In genomic region chr13:67096418-67096817, GRCh38 we compare ENCODE assay signal across 15 cellular contexts.
DNase-seq lines count a peak whose midpoint lies in the region; ATAC-seq, FAIRE-seq and TF ChIP-seq lines count a peak whose summit lies in the region.
"Had no signal": no experiment of that assay in that cellular context is flagged by ENCODE, and none has a peak within 500 bp of the region (broad histone marks: within the 10 kb centered on the region; RNA-seq: fewer than 3 reads in every experiment).

No MANE protein-coding gene starts in this region.

- H3K9me3 Mint-ChIP-seq in HFFc6 (no peaks in the 10 kb centered on the region), astrocyte (ENCODE audit: unreplicated experiment) (no peaks in the 10 kb centered on the region)
- peaks cover 0 to 2% (median 0%) of the 10 kb centered on the region in 8 donors for H3K9me3 Mint-ChIP-seq in CD4-positive, alpha-beta memory T cell
- H3K9me3 Mint-ChIP-seq: CD4-positive, alpha-beta T cell; H9 had no signal

- H3K4me3 ChIP-seq in astrocyte (ENCODE audit: insufficient read depth, low read depth, low read length), result no peak overlapping the region
- no peak overlapping the region for H3K4me3 ChIP-seq in CD4-positive, alpha-beta memory T cell (ENCODE audit: low read length in 2 of 2)

- ATAC-seq in GM21576 (IDR thresholded peaks at IDR 0.05; ENCODE audit: unreplicated experiment), result no peak

- TF ChIP-seq CTCF in HFFc6 (IDR thresholded peaks at IDR 0.05) (no peak), astrocyte (IDR thresholded peaks at IDR 0.05; ENCODE audit: insufficient read depth, low read depth, low read length) (no peak)

- no peaks in the 10 kb centered on the region for H3K36me3 ChIP-seq in astrocyte (ENCODE audit: insufficient read depth, low read length)
- H3K36me3 ChIP-seq in CD4-positive, alpha-beta memory T cell (ENCODE audit: insufficient read depth, low read length), result no peaks in the 10 kb centered on the region

- H4K20me1 ChIP-seq in astrocyte (ENCODE audit: insufficient read depth, low read length), result no peaks in the 10 kb centered on the region

- H3K79me2 ChIP-seq in astrocyte (ENCODE audit: insufficient read depth, low read length), result no peaks in the 10 kb centered on the region

- no peaks in the 10 kb centered on the region for H3K27me3 Mint-ChIP-seq in HFFc6 (ENCODE audit: insufficient read depth)
- H3K27me3 Mint-ChIP-seq in astrocyte (ENCODE audit: low read depth, unreplicated experiment), result no peaks in the 10 kb centered on the region
- no peaks in the 10 kb centered on the region for H3K27me3 Mint-ChIP-seq in CD4-positive, alpha-beta memory T cell
- H3K27me3 Mint-ChIP-seq: CD4-positive, alpha-beta T cell had no signal

- no peak overlapping the region for H3K27ac Mint-ChIP-seq in HFFc6
- H3K27ac Mint-ChIP-seq in astrocyte (ENCODE audit: unreplicated experiment), result peak overlapping the region; percentile 72
- H3K27ac Mint-ChIP-seq in CD4-positive, alpha-beta memory T cell, result no peak overlapping the region
- H3K27ac Mint-ChIP-seq: CD4-positive, alpha-beta T cell; H9 had no signal

- no peaks in the 10 kb centered on the region for H3K4me1 ChIP-seq in astrocyte (ENCODE audit: insufficient read depth, low read length)
- H3K4me1 ChIP-seq in CD4-positive, alpha-beta memory T cell (ENCODE audit: insufficient read depth, low read length), result no peaks in the 10 kb centered on the region

- no peak overlapping the region for H3K4me2 ChIP-seq in astrocyte (ENCODE audit: low read length)

- CTCF ChIA-PET in CD4-positive, alpha-beta memory T cell (lab: Charles Lee; ENCODE audit: partially characterized antibody), result no interaction called here

- no peak overlapping the region for H3K27ac ChIP-seq in astrocyte (ENCODE audit: low read depth, low read length)
- H3K27ac ChIP-seq in substantia nigra (ENCODE audit: low read depth, low read length, poor library complexity, severe bottlenecking), result peak overlapping the region; percentile 28
- H3K27ac ChIP-seq in CD4-positive, alpha-beta memory T cell (ENCODE audit: low read depth, low read length), result no peak overlapping the region
- H3K27ac ChIP-seq: C4-2B, HL-60 had no signal

- no peak overlapping the region for H2AFZ ChIP-seq in astrocyte (ENCODE audit: low read depth, low read length)

- no peaks in the 10 kb centered on the region for H3K36me3 Mint-ChIP-seq in HFFc6 (ENCODE audit: low read depth)
- no peaks in the 10 kb centered on the region for H3K36me3 Mint-ChIP-seq in astrocyte (ENCODE audit: low read depth, unreplicated experiment)
- H3K36me3 Mint-ChIP-seq in CD4-positive, alpha-beta memory T cell, result no peaks in the 10 kb centered on the region

- H3K4me3 Mint-ChIP-seq in HFFc6 (peak overlapping the region; percentile 25; the same call in 1 of the 2 replicates), astrocyte (ENCODE audit: unreplicated experiment) (no peak overlapping the region)
- no peak overlapping the region for H3K4me3 Mint-ChIP-seq in CD4-positive, alpha-beta memory T cell
- H3K4me3 Mint-ChIP-seq: CD4-positive, alpha-beta T cell; H9 had no signal

- H3K4me1 Mint-ChIP-seq in HFFc6 (ENCODE audit: low read depth) (peaks cover 19% of the 10 kb centered on the region), astrocyte (ENCODE audit: low read depth, unreplicated experiment) (peaks cover 27% of the 10 kb centered on the region)
- no peaks in the 10 kb centered on the region for H3K4me1 Mint-ChIP-seq in CD4-positive, alpha-beta memory T cell

- H3K27me3 ChIP-seq in astrocyte (ENCODE audit: insufficient read depth, low read length), result no peaks in the 10 kb centered on the region
- H3K27me3 ChIP-seq in CD4-positive, alpha-beta memory T cell (ENCODE audit: insufficient read depth, low read length), result no peaks in the 10 kb centered on the region

- H3K9me3 ChIP-seq in astrocyte (ENCODE audit: insufficient read depth, low read depth, low read length), result no peaks in the 10 kb centered on the region
- H3K9me3 ChIP-seq in CD4-positive, alpha-beta memory T cell (ENCODE audit: control insufficient read depth in 1 of 2, low read length in 2 of 2), result no peaks in the 10 kb centered on the region

- no peak overlapping the region for H3K9ac ChIP-seq in astrocyte (ENCODE audit: low read length)

- intact Hi-C loops in CD4-positive, alpha-beta memory T cell (cut with micrococcal nuclease), result no loop called here

- POLR2A ChIA-PET in CD4-positive, alpha-beta memory T cell (lab: Charles Lee; ENCODE audit: partially characterized antibody), result no interaction called here

- no peak for DNase-seq in HFFc6
- DNase-seq in astrocyte (ENCODE audit: low read depth), result no peak
- DNase-seq in substantia nigra (lab: John Stamatoyannopoulos, UW), result no peak
- DNase-seq in stimulated activated CD4-positive, alpha-beta T cell treated with anti-CD3 and anti-CD28 coated beads, Interleukin-4, amount 100 ng/mL, for 4 hours, result no peak
- DNase-seq in CD4-positive, alpha-beta memory T cell, result no peak
- DNase-seq: AML-193; CD4-positive, alpha-beta T cell; DMS79 treated with DMSO at 0.1 percent for 48 hours; GF-D8; H9 had no signal

- FAIRE-seq in astrocyte (lab: Jason Lieb, UNC), result no peak
- FAIRE-seq: A204.1, H1 had no signal
